Comparison of ENCODE assay signal across 1 cellular context in the genomic region with DNA sequence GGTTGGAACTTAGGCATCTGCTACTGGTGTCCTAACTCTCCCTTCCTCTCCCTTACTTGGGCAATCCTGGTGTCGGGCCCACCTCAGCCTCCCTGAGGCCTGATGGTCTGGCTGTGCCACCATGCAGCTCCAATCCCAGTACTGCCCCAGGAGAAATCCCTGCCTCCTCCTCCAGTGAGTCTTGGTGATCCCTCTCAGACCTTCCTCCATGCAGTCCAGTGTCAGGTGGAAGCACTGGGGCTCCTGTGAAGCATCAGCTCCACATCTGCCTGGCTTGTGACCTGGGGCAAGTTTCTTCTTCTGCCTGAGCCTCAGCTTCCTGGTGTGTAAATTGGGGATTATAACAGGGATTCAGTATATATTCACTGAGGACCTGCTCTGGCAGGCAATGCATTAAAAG.
TF ChIP-seq lines count a peak whose summit lies in the region.

No MANE protein-coding gene starts in this region.

TF ChIP-seq in GM12878, 131 proteins besides CTCF, POLR2A, EP300 and RAD21:
- TF ChIP-seq SPI1 (IDR thresholded peaks at IDR 0.05; ENCODE audit: borderline replicate concordance, insufficient read depth, low read depth, low read length): no peak
- no peak for TF ChIP-seq CHD4 (IDR thresholded peaks at IDR 0.05)
- TF ChIP-seq SMC3 (IDR thresholded peaks at IDR 0.05; ENCODE audit: borderline replicate concordance, low read length): no peak
- no peak for TF ChIP-seq PAX5 (IDR thresholded peaks at IDR 0.05; ENCODE audit: borderline replicate concordance, low read depth, low read length)
- TF ChIP-seq ZNF274 (IDR thresholded peaks at IDR 0.05; ENCODE audit: insufficient read depth, insufficient read length): no peak
- no peak for TF ChIP-seq BACH1 (IDR thresholded peaks at IDR 0.05; ENCODE audit: borderline replicate concordance)
TF ChIP-seq in GM12878: peak in this region for 0.
